In genomic region chr17:30243568-30243967, GRCh38 we compare ENCODE assay signal across 30 cellular contexts. TPM values are rescaled to one million over a fixed set of nuclear protein-coding genes. Genes with fewer than 3 reads are reported as not detected.
"Had no signal": no experiment of that assay in that cellular context is flagged by ENCODE, and none has a peak within 500 bp of the region (broad histone marks: within the 10 kb centered on the region; RNA-seq: fewer than 3 reads in every experiment).

No MANE protein-coding gene starts in this region.

- H3K4me3 ChIP-seq: dorsolateral prefrontal cortex, esophagus muscularis mucosa, lower lobe of right lung, pancreas, right lobe of liver, suprapubic skin, transverse colon, vagina had no signal

- H3K4me1 ChIP-seq: pancreas, suprapubic skin, transverse colon, vagina had no signal

- H3K27me3 ChIP-seq: pancreas, right lobe of liver, vagina had no signal

- ATAC-seq: left ventricle myocardium superior; lower lobe of right lung; naive thymus-derived CD8-positive, alpha-beta T cell; pancreas; stimulated activated naive CD8-positive, alpha-beta T cell treated with anti-CD3 and anti-CD28 coated beads, Interleukin-15, amount 100 ng/mL, for 72 hours had no signal

- DNase-seq: dorsolateral prefrontal cortex; effector CD4-positive, alpha-beta T cell; endodermal cell; foreskin melanocyte; hypothalamus; immature natural killer cell; left ventricle myocardium superior; lower lobe of right lung; naive thymus-derived CD8-positive, alpha-beta T cell; nephron progenitor cell; occipital lobe; pancreas; retina; small intestine; stimulated activated CD4-positive, alpha-beta T cell treated with anti-CD3 and anti-CD28 coated beads, Interleukin-12 subunit alpha, Interleukin-12 subunit beta, amount 100 ng/mL, for 4 hours; stimulated activated CD4-positive, alpha-beta T cell treated with anti-CD3 and anti-CD28 coated beads, Interleukin-1b, Interleukin-23, amount 100 ng/mL, for 48 hours; stimulated activated CD4-positive, alpha-beta T cell treated with anti-CD3 and anti-CD28 coated beads, Interleukin-4, amount 100 ng/mL, for 1 hour; stimulated activated CD8-positive, alpha-beta memory T cell treated with anti-CD3 and anti-CD28 coated beads, Interleukin-4, amount 100 ng/mL, for 48 hours; stimulated activated naive CD4-positive, alpha-beta T cell; stimulated activated naive CD8-positive, alpha-beta T cell treated with anti-CD3 and anti-CD28 coated beads, Interleukin-15, amount 100 ng/mL, for 72 hours; transverse colon had no signal

- H3K9me3 ChIP-seq: esophagus muscularis mucosa, lower lobe of right lung, pancreas, right lobe of liver, suprapubic skin, transverse colon, vagina had no signal

- H3K27ac ChIP-seq: dorsolateral prefrontal cortex, esophagus muscularis mucosa, lower lobe of right lung, pancreas, right lobe of liver, suprapubic skin, transverse colon, vagina had no signal

- FAIRE-seq: endothelial cell of umbilical vein, keratinocyte, pancreas, small intestine had no signal

RNA-seq across cellular contexts. Expression of gene SLC6A4, which starts 8.1 kb away (rescaled TPM):
- total RNA-seq: endothelial cell of umbilical vein; epithelial cell of proximal tubule; fibroblast of lung; left ventricle myocardium superior; mesenteric fat pad; naive thymus-derived CD8-positive, alpha-beta T cell; right lobe of liver had no signal
- polyA plus RNA-seq: fibroblast of lung, keratinocyte had no signal
